ENCODE assay signal across 14 cellular contexts in the genomic region with DNA sequence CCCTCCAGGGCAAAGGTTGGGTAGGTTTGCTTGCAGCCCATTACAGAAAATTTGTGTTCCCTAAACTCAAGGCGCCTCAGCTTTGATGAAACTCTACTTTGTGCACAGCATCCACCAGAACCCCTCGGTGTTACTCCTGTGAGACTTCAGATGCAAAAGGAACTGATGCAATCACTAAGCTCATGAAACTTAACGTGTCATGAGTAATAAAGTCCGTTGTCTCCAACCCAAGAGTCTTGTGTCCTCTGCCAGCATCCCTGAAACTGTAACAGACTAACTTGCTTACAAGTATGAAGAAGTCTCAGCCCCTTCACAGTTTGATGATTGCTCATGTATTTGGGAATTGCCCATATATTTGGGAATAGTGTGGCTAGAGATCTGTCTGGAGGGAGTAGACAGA.
A peak's percentile ranks its signal among the peaks of the same experiment; 100 is the strongest.
DNase-seq lines count a peak whose midpoint lies in the region; ATAC-seq and TF ChIP-seq lines count a peak whose summit lies in the region.
"Had no signal": no experiment of that assay in that cellular context is flagged by ENCODE, and none has a peak within 500 bp of the region (broad histone marks: within the 10 kb centered on the region; RNA-seq: fewer than 3 reads in every experiment).

No MANE protein-coding gene starts in this region.

- peak overlapping the region; percentile 80 for H3K27ac ChIP-seq in HL-60 (replicated peaks)

- no peak overlapping the region for H3K4me3 ChIP-seq in HL-60 (replicated peaks; ENCODE audit: insufficient read depth, low read length)

- TF ChIP-seq CTCF in HL-60 (IDR thresholded peaks at IDR 0.05; ENCODE audit: insufficient read depth, low read length), result no peak

- ATAC-seq in GM21526 (IDR thresholded peaks at IDR 0.05; ENCODE audit: low FRiP score, unreplicated experiment) (no peak), GM21381 (IDR thresholded peaks at IDR 0.05; ENCODE audit: unreplicated experiment) (no peak)

- H3K27me3 ChIP-seq in HL-60 (ENCODE audit: insufficient read depth, poor library complexity, severe bottlenecking), result no peaks in the 10 kb centered on the region

- DNase-seq in AG08395 (ENCODE audit: low spot score) (peak; percentile 27), HL-60 (ENCODE audit: low read depth in 1 of 2, low spot score in 1 of 2) (peak; percentile 81 to 84), SKM-1 (lab: John Stamatoyannopoulos, UW; ENCODE audit: unreplicated experiment) (peak; percentile 60), iris pigment epithelial cell (ENCODE audit: low read depth) (peak; percentile 81), H4 (ENCODE audit: low spot score) (no peak), SHP77 treated with DMSO at 0.1 percent for 48 hours (lab: John Stamatoyannopoulos, UW) (no peak)
- DNase-seq: activated CD4-positive, alpha-beta T cell treated with anti-CD3 and anti-CD28 coated beads, Interleukin-2, amount 50 U/mL, for 1 hour; aorta; foreskin melanocyte; NCI-H1436; nucleus accumbens; small intestine had no signal

Comparison
In these comparisons a context has a peak if more than half of its experiments do, and no peak if none do; other contexts are left out.
1. DNase-seq: peak in AG08395 (single experiment), HL-60 (2 of 2), SKM-1 (single experiment) and iris pigment epithelial cell (single experiment); none in H4 (single experiment) and SHP77 treated with DMSO at 0.1 percent for 48 hours (single experiment).